1 cellular context compared by ENCODE assay signal in the genomic region with DNA sequence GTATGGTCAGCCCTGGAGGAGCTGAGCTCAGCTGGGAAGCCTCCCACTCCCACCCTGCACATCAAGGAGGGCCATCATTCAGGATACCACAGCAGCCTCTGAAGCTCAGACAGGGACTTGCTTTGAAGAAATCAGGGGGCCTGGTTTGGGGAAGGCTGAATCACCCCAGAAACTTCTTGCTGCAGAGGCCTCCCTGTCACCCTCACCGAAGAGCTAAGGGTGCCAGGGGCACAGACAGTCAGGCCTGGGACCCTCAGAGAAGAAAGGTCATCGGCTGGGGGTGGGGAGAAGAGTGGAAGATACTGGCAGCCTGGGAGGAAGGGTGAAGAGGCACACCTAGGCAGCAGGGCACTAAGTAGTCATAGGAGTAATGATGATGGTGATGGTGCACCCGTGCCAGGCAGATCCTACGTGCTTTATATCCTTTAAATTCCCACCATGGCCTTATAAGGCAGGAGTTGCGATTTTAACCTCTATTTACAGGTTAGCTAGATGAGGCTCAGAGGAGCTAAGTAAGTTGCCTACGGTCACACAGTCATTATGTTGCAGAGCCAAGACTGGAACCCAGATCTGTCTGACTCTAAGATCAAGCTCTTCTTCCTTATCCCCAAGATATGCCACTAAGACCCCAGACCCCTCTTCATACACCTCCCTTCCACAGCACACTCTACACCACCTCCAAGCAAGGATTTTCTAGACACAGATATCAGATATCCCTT.
TF ChIP-seq lines count a peak whose summit lies in the region.

No MANE protein-coding gene starts in this region.

TF ChIP-seq in liver, 16 proteins besides CTCF, POLR2A, EP300 and RAD21 (continued from another document):
- TF ChIP-seq, protein P1, sequence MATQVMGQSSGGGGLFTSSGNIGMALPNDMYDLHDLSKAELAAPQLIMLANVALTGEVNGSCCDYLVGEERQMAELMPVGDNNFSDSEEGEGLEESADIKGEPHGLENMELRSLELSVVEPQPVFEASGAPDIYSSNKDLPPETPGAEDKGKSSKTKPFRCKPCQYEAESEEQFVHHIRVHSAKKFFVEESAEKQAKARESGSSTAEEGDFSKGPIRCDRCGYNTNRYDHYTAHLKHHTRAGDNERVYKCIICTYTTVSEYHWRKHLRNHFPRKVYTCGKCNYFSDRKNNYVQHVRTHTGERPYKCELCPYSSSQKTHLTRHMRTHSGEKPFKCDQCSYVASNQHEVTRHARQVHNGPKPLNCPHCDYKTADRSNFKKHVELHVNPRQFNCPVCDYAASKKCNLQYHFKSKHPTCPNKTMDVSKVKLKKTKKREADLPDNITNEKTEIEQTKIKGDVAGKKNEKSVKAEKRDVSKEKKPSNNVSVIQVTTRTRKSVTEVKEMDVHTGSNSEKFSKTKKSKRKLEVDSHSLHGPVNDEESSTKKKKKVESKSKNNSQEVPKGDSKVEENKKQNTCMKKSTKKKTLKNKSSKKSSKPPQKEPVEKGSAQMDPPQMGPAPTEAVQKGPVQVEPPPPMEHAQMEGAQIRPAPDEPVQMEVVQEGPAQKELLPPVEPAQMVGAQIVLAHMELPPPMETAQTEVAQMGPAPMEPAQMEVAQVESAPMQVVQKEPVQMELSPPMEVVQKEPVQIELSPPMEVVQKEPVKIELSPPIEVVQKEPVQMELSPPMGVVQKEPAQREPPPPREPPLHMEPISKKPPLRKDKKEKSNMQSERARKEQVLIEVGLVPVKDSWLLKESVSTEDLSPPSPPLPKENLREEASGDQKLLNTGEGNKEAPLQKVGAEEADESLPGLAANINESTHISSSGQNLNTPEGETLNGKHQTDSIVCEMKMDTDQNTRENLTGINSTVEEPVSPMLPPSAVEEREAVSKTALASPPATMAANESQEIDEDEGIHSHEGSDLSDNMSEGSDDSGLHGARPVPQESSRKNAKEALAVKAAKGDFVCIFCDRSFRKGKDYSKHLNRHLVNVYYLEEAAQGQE (IDR thresholded peaks at IDR 0.05), result no peak
- TF ChIP-seq, protein P2, sequence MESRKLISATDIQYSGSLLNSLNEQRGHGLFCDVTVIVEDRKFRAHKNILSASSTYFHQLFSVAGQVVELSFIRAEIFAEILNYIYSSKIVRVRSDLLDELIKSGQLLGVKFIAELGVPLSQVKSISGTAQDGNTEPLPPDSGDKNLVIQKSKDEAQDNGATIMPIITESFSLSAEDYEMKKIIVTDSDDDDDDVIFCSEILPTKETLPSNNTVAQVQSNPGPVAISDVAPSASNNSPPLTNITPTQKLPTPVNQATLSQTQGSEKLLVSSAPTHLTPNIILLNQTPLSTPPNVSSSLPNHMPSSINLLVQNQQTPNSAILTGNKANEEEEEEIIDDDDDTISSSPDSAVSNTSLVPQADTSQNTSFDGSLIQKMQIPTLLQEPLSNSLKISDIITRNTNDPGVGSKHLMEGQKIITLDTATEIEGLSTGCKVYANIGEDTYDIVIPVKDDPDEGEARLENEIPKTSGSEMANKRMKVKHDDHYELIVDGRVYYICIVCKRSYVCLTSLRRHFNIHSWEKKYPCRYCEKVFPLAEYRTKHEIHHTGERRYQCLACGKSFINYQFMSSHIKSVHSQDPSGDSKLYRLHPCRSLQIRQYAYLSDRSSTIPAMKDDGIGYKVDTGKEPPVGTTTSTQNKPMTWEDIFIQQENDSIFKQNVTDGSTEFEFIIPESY (IDR thresholded peaks at IDR 0.05), result no peak
- TF ChIP-seq NR2F2 (IDR thresholded peaks at IDR 0.05) (no peak), FOXA2 (IDR thresholded peaks at IDR 0.05) (no peak), SP1 (IDR thresholded peaks at IDR 0.05) (no peak), JUND (IDR thresholded peaks at IDR 0.05) (no peak), GABPA (IDR thresholded peaks at IDR 0.05 in 1 of 2, conservative IDR thresholded peaks at IDR 0.05 in 1 of 2) (no peak), RXRA (IDR thresholded peaks at IDR 0.05) (no peak)
